In the genomic region with DNA sequence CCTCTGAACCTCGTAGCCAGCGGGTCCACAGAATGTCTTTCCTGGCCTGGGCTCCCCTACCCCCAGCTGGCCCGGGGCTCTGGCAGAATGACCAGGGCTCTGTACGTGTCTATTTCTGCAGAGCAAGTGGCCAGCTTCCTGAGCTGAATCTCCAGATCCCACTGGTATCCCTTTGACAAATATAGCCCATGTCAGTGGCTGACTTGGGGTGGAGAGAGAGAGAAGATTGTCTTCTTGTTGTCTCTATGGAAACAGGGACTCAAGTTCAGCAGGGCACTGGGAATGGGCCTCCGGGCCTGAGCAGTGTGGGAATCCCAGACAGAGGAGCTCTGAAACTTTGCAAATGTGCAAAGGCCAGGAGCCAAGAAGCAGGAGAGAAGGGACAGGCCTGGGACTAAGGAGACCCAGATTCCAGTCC, we compare ENCODE assay signal across 1 cellular context.
TF ChIP-seq lines count a peak whose summit lies in the region.

No MANE protein-coding gene starts in this region.

TF ChIP-seq in IMR-90, 13 proteins besides CTCF, POLR2A, EP300 and RAD21:
- TF ChIP-seq MAZ (IDR thresholded peaks at IDR 0.05; ENCODE audit: borderline replicate concordance, low read depth, low read length), result no peak
- no peak for TF ChIP-seq CEBPB (IDR thresholded peaks at IDR 0.05; ENCODE audit: low read depth, low read length)
- TF ChIP-seq BHLHE40 (IDR thresholded peaks at IDR 0.05; ENCODE audit: low read depth, low read length), result no peak
- TF ChIP-seq NFE2L2 (IDR thresholded peaks at IDR 0.05; ENCODE audit: low read depth, low read length), result no peak
